8 cellular contexts compared by ENCODE assay signal in genomic region chr12:52069410-52070242, GRCh38. TPM values are rescaled to one million over a fixed set of nuclear protein-coding genes. Genes with fewer than 3 reads are reported as not detected.
DNase-seq lines count a peak whose midpoint lies in the region; ATAC-seq and TF ChIP-seq lines count a peak whose summit lies in the region.

A gene with protein sequence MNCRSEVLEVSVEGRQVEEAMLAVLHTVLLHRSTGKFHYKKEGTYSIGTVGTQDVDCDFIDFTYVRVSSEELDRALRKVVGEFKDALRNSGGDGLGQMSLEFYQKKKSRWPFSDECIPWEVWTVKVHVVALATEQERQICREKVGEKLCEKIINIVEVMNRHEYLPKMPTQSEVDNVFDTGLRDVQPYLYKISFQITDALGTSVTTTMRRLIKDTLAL (plus strand): TSS chr12:52069978. CDS start chr12:52073651, 3,673 bp downstream.

- H3K9ac ChIP-seq in ES-I3 (ENCODE audit: low read depth, low read length), result peak within 1 kb of the TSS; percentile 71

- peak within 1 kb of the TSS; percentile 98 for H3K27ac Mint-ChIP-seq in activated T-helper 2 cell treated with anti-CD3 and anti-CD28 coated beads, Interferon-gamma antibody, Interleukin-2, Interleukin-4, amounts not matched to agents 10 μg/mL and 5 μg/mL and 100 μg/mL, durations not matched to agents 14 hours and 24 hours and 36 hours
- H3K27ac Mint-ChIP-seq in natural killer cell, result peak within 1 kb of the TSS; percentile 95 to 98
- peak within 1 kb of the TSS; percentile 99 for H3K27ac Mint-ChIP-seq in stimulated activated naive CD8-positive, alpha-beta T cell treated with anti-CD3 and anti-CD28 coated beads, Interleukin-15, Interleukin-2, amounts not matched to agents 100 ng/mL and 50 ng/mL, for 24 hours

- H3K27me3 Mint-ChIP-seq in activated T-helper 2 cell treated with anti-CD3 and anti-CD28 coated beads, Interferon-gamma antibody, Interleukin-2, Interleukin-4, amounts not matched to agents 10 μg/mL and 5 μg/mL and 100 μg/mL, durations not matched to agents 14 hours and 24 hours and 36 hours (ENCODE audit: low read depth), result peaks cover 1% of the 10 kb centered on the region
- peaks cover 0 to 13% of the 10 kb centered on the region in 2 donors for H3K27me3 Mint-ChIP-seq in natural killer cell (ENCODE audit: low read depth in 2 of 2)
- no peaks in the 10 kb centered on the region for H3K27me3 Mint-ChIP-seq in stimulated activated naive CD8-positive, alpha-beta T cell treated with anti-CD3 and anti-CD28 coated beads, Interleukin-15, Interleukin-2, amounts not matched to agents 100 ng/mL and 50 ng/mL, for 24 hours

- intact Hi-C loops in activated T-helper 2 cell treated with anti-CD3 and anti-CD28 coated beads, Interferon-gamma antibody, Interleukin-2, Interleukin-4, amounts not matched to agents 10 μg/mL and 5 μg/mL and 100 μg/mL, durations not matched to agents 14 hours and 24 hours and 36 hours (cut with micrococcal nuclease), result loop anchor here (1.0 kb wide), 3 partner anchors 18 to 44 kb away; partner anchors contain the start of gene NR4A1
- intact Hi-C loops in natural killer cell (cut with micrococcal nuclease), result loop anchor here (1.0 kb wide), 2 partner anchors 18 to 44 kb away; partner anchors contain the start of gene NR4A1

- H3K4me3 ChIP-seq in LNCaP clone FGC (ENCODE audit: low read depth, low read length), result peak within 1 kb of the TSS; percentile 87

- H3K4me3 Mint-ChIP-seq in activated T-helper 2 cell treated with anti-CD3 and anti-CD28 coated beads, Interferon-gamma antibody, Interleukin-2, Interleukin-4, amounts not matched to agents 10 μg/mL and 5 μg/mL and 100 μg/mL, durations not matched to agents 14 hours and 24 hours and 36 hours (ENCODE audit: low read depth), result peak within 1 kb of the TSS; percentile 95
- H3K4me3 Mint-ChIP-seq in natural killer cell, result peak within 1 kb of the TSS; percentile 96
- H3K4me3 Mint-ChIP-seq in stimulated activated naive CD8-positive, alpha-beta T cell treated with anti-CD3 and anti-CD28 coated beads, Interleukin-15, Interleukin-2, amounts not matched to agents 100 ng/mL and 50 ng/mL, for 24 hours, result peak within 1 kb of the TSS; percentile 89

- H3K4me1 ChIP-seq in ES-I3 (ENCODE audit: insufficient read depth, low read length), result no peaks in the 10 kb centered on the region

- DNase-seq in H4 (ENCODE audit: low spot score) (peak; percentile 94), LNCaP clone FGC (ENCODE audit: low read depth) (peak; percentile 91), RWPE1 (ENCODE audit: low spot score) (peak; percentile 95), fibroblast of peridontal ligament (ENCODE audit: extremely low read depth) (peak; percentile 96), natural killer cell (peak; percentile 84)
- DNase-seq in activated T-helper 2 cell treated with anti-CD3 and anti-CD28 coated beads, Interferon-gamma antibody, Interleukin-2, Interleukin-4, amounts not matched to agents 10 μg/mL and 5 μg/mL and 100 μg/mL, durations not matched to agents 14 hours and 24 hours and 36 hours (ENCODE audit: low spot score), result peak; percentile 84

- peak; percentile 93 to 99 (median 94) for ATAC-seq in natural killer cell

- H3K27ac ChIP-seq in RWPE1, result peak within 1 kb of the TSS; percentile 78

- peaks cover 43% of the 10 kb centered on the region for H3K4me1 Mint-ChIP-seq in activated T-helper 2 cell treated with anti-CD3 and anti-CD28 coated beads, Interferon-gamma antibody, Interleukin-2, Interleukin-4, amounts not matched to agents 10 μg/mL and 5 μg/mL and 100 μg/mL, durations not matched to agents 14 hours and 24 hours and 36 hours (ENCODE audit: low read depth)
- peaks cover 42 to 48% of the 10 kb centered on the region in 2 donors for H3K4me1 Mint-ChIP-seq in natural killer cell
- peaks cover 53% of the 10 kb centered on the region for H3K4me1 Mint-ChIP-seq in stimulated activated naive CD8-positive, alpha-beta T cell treated with anti-CD3 and anti-CD28 coated beads, Interleukin-15, Interleukin-2, amounts not matched to agents 100 ng/mL and 50 ng/mL, for 24 hours (ENCODE audit: low read depth)

- H3K36me3 Mint-ChIP-seq in activated T-helper 2 cell treated with anti-CD3 and anti-CD28 coated beads, Interferon-gamma antibody, Interleukin-2, Interleukin-4, amounts not matched to agents 10 μg/mL and 5 μg/mL and 100 μg/mL, durations not matched to agents 14 hours and 24 hours and 36 hours (ENCODE audit: low read depth), result peaks cover 34% of the 10 kb centered on the region
- peaks cover 9% of the 10 kb centered on the region for H3K36me3 Mint-ChIP-seq in natural killer cell
- H3K36me3 Mint-ChIP-seq in stimulated activated naive CD8-positive, alpha-beta T cell treated with anti-CD3 and anti-CD28 coated beads, Interleukin-15, Interleukin-2, amounts not matched to agents 100 ng/mL and 50 ng/mL, for 24 hours (ENCODE audit: low read depth), result peaks cover 25% of the 10 kb centered on the region

- no peaks in the 10 kb centered on the region for H3K9me3 ChIP-seq in ES-I3 (ENCODE audit: control insufficient read depth, insufficient read depth, low read length)

- H3K36me3 ChIP-seq in ES-I3 (ENCODE audit: insufficient read depth, low read length), result peaks cover 4% of the 10 kb centered on the region; the same call in 1 of the 2 replicates

- peak; percentile 88 for TF ChIP-seq CTCF in LNCaP clone FGC (IDR thresholded peaks at IDR 0.05; ENCODE audit: control insufficient read depth, extremely low read depth, insufficient read depth)
- peak; percentile 88 for TF ChIP-seq CTCF in RWPE1 (conservative IDR thresholded peaks at IDR 0.05; ENCODE audit: low read depth)
- peak; percentile 63 for TF ChIP-seq CTCF in natural killer cell (IDR thresholded peaks at IDR 0.05)

- POLR2A ChIA-PET in RWPE1 (lab: Yijun Ruan, JAX; ENCODE audit: low non-redundant PET), result interaction anchor here (0.6 kb wide), 1 partner anchor 74 kb away, joined by 3 read pairs; no protein-coding TSS in a partner anchor

- CTCF ChIA-PET in RWPE1 (lab: Yijun Ruan, JAX), result interaction anchor here (0.6 to 4.2 kb wide), 11 partner anchors 13 to 1016 kb away, joined by 3 to 29 read pairs (median 3); no protein-coding TSS in a partner anchor

- H3K9me3 Mint-ChIP-seq in activated T-helper 2 cell treated with anti-CD3 and anti-CD28 coated beads, Interferon-gamma antibody, Interleukin-2, Interleukin-4, amounts not matched to agents 10 μg/mL and 5 μg/mL and 100 μg/mL, durations not matched to agents 14 hours and 24 hours and 36 hours, result no peaks in the 10 kb centered on the region
- H3K9me3 Mint-ChIP-seq in natural killer cell, result no peaks in the 10 kb centered on the region
- no peaks in the 10 kb centered on the region for H3K9me3 Mint-ChIP-seq in stimulated activated naive CD8-positive, alpha-beta T cell treated with anti-CD3 and anti-CD28 coated beads, Interleukin-15, Interleukin-2, amounts not matched to agents 100 ng/mL and 50 ng/mL, for 24 hours

RNA-seq across cellular contexts. Expression of the gene that starts here (rescaled TPM):
- total RNA-seq in H4 (2014; rRNA removed; shearing (Covaris generic)), result 57.5 and 63.0 TPM in 2 replicates
- 44.6 and 45.9 TPM in 2 replicates for total RNA-seq in activated T-helper 2 cell treated with anti-CD3 and anti-CD28 coated beads, Interferon-gamma antibody, Interleukin-2, Interleukin-4, amounts not matched to agents 10 μg/mL and 5 μg/mL and 100 μg/mL, durations not matched to agents 14 hours and 24 hours and 36 hours
- 10 to 100 TPM; 18.6 to 32.8 (median 23.3) TPM for total RNA-seq in natural killer cell

Comparison
In these comparisons a context has a peak if more than half of its experiments do, and no peak if none do; other contexts are left out.
1. Peak in every context shown above with its lines: DNase-seq, ATAC-seq, H3K4me3 ChIP-seq and H3K27ac ChIP-seq.